In the genomic region with DNA sequence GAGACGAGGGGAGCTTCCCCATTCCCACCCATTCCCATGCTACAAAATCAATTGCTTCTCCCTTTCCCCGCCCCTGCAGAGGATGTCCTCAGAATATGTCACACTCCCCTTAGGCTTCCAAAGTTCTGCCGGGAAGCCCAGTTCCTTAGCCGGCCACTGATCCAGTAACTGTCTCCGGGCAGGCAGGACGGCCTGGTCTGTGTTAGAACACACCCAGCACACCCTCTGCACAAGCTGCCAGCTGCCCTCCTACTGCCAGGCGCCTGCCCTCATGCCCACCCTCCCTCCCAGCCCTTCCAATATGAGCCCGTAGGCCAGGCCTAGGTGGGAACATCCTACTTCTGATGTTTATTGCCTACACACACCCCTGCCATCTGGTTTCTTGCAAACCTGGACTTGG, we compare ENCODE assay signal across 1 cellular context.
TF ChIP-seq lines count a peak whose summit lies in the region.

No MANE protein-coding gene starts in this region.

TF ChIP-seq in HepG2, 621 proteins besides CTCF, POLR2A, EP300 and RAD21:
- TF ChIP-seq KDM3A (CRISPR knock-in tag; IDR thresholded peaks at IDR 0.05; ENCODE audit: low read depth) (no peak), ZNF776 (CRISPR knock-in tag; IDR thresholded peaks at IDR 0.05) (no peak), RARA (CRISPR knock-in tag; IDR thresholded peaks at IDR 0.05) (no peak), PITX1 (CRISPR knock-in tag; IDR thresholded peaks at IDR 0.05) (no peak), ZNF446 (CRISPR knock-in tag; IDR thresholded peaks at IDR 0.05) (no peak), ISX (CRISPR knock-in tag; conservative IDR thresholded peaks at IDR 0.05) (no peak), ZNF451 (CRISPR knock-in tag; IDR thresholded peaks at IDR 0.05) (no peak), KLF11 (CRISPR knock-in tag; IDR thresholded peaks at IDR 0.05) (no peak), ZNF839 (CRISPR knock-in tag; IDR thresholded peaks at IDR 0.05; ENCODE audit: borderline replicate concordance) (no peak), ZNF44 (CRISPR knock-in tag; IDR thresholded peaks at IDR 0.05) (no peak), ZSCAN9 (CRISPR knock-in tag; IDR thresholded peaks at IDR 0.05; ENCODE audit: borderline replicate concordance) (no peak), RELA (CRISPR knock-in tag; IDR thresholded peaks at IDR 0.05) (no peak), MBNL3 (CRISPR knock-in tag; conservative IDR thresholded peaks at IDR 0.05) (no peak)
- TF ChIP-seq, protein P1, sequence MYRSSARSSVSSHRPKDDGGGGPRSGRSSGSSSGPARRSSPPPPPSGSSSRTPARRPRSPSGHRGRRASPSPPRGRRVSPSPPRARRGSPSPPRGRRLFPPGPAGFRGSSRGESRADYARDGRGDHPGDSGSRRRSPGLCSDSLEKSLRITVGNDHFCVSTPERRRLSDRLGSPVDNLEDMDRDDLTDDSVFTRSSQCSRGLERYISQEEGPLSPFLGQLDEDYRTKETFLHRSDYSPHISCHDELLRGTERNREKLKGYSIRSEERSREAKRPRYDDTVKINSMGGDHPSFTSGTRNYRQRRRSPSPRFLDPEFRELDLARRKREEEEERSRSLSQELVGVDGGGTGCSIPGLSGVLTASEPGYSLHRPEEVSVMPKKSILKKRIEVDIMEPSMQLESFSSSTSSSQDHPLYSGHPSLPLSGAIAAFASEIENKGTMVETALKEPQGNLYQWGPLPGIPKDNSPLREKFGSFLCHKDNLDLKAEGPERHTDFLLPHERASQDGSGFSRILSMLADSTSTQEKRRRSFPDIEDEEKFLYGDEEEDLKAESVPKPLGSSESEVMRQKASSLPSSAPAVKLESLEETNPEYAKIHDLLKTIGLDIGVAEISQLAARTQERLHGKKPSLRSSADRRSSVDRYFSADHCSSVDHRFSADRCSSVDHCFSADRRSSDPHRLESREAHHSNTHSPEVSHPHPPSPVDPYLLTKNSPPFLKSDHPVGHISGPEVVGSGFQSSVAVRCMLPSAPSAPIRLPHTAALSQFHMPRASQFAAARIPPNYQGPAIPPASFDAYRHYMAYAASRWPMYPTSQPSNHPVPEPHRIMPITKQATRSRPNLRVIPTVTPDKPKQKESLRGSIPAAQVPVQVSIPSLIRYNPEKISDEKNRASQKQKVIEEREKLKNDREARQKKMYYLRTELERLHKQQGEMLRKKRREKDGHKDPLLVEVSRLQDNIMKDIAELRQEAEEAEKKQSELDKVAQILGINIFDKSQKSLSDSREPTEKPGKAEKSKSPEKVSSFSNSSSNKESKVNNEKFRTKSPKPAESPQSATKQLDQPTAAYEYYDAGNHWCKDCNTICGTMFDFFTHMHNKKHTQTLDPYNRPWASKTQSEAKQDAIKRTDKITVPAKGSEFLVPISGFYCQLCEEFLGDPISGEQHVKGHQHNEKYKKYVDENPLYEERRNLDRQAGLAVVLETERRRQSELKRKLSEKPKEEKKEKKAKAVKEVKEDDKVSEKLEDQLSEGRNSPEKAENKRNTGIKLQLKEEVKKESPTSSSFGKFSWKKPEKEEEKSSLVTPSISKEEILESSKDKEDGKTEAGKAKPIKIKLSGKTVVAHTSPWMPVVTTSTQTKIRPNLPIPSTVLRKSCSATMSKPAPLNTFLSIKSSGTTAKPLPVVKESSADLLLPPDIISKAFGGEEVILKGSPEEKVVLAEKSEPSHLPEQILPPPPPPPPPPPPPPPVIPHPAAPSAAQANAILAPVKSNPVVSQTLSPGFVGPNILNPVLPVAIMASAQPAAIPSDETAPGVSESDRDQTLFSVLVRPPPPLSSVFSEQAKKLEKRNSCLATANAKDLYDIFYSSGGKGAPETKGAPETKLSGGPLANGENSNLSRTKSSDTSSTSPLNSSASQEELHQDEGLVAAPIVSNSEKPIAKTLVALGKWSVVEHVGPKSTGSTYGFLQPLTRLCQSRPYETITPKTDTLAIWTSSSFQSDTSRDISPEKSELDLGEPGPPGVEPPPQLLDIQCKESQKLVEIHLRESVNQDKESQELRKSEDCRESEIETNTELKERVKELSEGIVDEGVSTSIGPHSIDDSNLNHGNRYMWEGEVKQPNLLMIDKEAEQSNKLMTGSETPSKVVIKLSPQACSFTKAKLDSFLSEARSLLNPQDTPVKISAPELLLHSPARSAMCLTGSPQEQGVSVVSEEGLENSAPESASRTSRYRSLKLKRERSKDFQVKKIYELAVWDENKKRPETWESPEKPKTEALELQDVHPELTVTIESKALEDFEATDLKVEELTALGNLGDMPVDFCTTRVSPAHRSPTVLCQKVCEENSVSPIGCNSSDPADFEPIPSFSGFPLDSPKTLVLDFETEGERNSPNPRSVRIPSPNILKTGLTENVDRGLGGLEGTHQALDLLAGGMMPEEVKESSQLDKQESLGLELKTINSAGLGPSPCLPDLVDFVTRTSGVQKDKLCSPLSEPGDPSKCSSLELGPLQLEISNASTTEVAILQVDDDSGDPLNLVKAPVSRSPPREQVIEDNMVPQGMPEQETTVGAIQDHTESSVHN (CRISPR knock-in tag; IDR thresholded peaks at IDR 0.05), result no peak
- TF ChIP-seq, protein P2, sequence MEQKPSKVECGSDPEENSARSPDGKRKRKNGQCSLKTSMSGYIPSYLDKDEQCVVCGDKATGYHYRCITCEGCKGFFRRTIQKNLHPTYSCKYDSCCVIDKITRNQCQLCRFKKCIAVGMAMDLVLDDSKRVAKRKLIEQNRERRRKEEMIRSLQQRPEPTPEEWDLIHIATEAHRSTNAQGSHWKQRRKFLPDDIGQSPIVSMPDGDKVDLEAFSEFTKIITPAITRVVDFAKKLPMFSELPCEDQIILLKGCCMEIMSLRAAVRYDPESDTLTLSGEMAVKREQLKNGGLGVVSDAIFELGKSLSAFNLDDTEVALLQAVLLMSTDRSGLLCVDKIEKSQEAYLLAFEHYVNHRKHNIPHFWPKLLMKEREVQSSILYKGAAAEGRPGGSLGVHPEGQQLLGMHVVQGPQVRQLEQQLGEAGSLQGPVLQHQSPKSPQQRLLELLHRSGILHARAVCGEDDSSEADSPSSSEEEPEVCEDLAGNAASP (CRISPR knock-in tag; IDR thresholded peaks at IDR 0.05; ENCODE audit: borderline replicate concordance), result no peak
- TF ChIP-seq, protein P3, sequence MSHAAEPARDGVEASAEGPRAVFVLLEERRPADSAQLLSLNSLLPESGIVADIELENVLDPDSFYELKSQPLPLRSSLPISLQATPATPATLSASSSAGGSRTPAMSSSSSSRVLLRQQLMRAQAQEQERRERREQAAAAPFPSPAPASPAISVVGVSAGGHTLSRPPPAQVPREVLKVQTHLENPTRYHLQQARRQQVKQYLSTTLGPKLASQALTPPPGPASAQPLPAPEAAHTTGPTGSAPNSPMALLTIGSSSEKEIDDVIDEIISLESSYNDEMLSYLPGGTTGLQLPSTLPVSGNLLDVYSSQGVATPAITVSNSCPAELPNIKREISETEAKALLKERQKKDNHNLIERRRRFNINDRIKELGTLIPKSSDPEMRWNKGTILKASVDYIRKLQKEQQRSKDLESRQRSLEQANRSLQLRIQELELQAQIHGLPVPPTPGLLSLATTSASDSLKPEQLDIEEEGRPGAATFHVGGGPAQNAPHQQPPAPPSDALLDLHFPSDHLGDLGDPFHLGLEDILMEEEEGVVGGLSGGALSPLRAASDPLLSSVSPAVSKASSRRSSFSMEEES (CRISPR knock-in tag; IDR thresholded peaks at IDR 0.05), result no peak
